8 cellular contexts compared by ENCODE assay signal in the genomic region with DNA sequence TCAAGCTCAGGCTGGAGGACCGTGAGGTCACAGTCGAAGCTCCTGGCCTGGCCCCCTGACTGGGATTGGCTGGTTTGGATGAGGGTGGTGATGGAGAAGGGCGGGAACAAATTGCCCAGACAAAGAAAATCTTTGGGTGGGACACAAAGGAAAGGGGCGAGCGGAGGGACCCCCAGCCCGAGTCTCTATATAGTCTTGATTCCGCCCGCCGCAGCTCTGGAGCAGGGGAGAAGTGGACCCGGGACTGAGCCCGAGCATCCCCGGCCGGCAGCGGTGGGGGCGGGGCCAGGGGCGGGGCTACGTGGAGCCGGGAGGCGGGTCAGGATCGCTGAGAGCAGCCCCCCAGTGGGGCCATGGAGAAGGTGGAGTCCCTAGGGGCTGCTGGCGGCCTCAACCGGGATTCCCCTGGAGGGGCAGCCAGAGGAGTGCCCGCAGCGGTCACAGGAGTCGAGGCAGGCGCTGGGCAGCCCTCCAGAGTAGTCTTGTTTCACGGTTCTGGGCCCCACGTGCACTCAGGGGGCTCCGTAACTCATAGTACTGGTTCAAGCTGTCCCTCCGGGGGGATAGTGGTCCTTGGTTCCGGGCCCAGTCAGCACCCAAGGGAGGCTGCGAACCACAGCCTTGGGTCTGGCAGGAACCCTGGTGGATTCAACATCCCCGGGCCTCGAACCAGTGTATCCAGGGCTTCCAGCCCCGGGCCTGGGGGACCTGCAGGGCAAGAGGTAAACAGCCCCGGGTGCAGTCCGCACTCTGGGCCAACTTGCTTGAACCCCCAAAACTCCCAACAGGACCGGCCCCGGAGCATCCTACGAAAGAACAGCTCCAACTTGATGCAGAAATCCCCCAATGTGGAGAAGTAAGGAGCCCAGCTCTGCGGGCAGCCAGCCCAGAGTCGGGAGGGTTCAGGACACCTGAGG. TPM values are rescaled to one million over a fixed set of nuclear protein-coding genes. Genes with fewer than 3 reads are reported as not detected.
DNase-seq lines count a peak whose midpoint lies in the region; ATAC-seq and TF ChIP-seq lines count a peak whose summit lies in the region.

No MANE protein-coding gene starts in this region.

- CTCF ChIA-PET in naive thymus-derived CD4-positive, alpha-beta T cell (lab: Charles Lee): interaction anchor here (0.6 to 2.8 kb wide), 13 partner anchors 10 to 245 kb away, joined by 3 to 11 read pairs (median 4); partner anchors contain the start of gene TMEM95

- H3K9ac ChIP-seq in OCI-LY3 (ENCODE audit: low read length): peak overlapping the region; percentile 94

- H3K9me3 ChIP-seq in OCI-LY3 (ENCODE audit: insufficient read depth, low read length): no peaks in the 10 kb centered on the region
- no peaks in the 10 kb centered on the region for H3K9me3 ChIP-seq in naive thymus-derived CD4-positive, alpha-beta T cell (ENCODE audit: control insufficient read depth in 2 of 3, low read length in 3 of 3)

- ATAC-seq in GM19372 (IDR thresholded peaks at IDR 0.05; ENCODE audit: low read depth, unreplicated experiment) (peak; percentile 36), HG03469 (IDR thresholded peaks at IDR 0.05; ENCODE audit: unreplicated experiment) (peak; percentile 22)
- ATAC-seq in naive thymus-derived CD4-positive, alpha-beta T cell: peak; percentile 76

- H3K79me2 ChIP-seq in OCI-LY3 (ENCODE audit: low read length): peaks cover 16% of the 10 kb centered on the region

- H3K4me1 ChIP-seq in OCI-LY3 (ENCODE audit: low read length): peaks cover 30% of the 10 kb centered on the region
- H3K4me1 ChIP-seq in naive thymus-derived CD4-positive, alpha-beta T cell (ENCODE audit: control insufficient read depth in 2 of 2, insufficient read depth in 2 of 2, low read length in 2 of 2): peaks cover 17 to 44% of the 10 kb centered on the region in 2 donors

- peak overlapping the region; percentile 89 to 100 (median 96) for H3K4me3 Mint-ChIP-seq in naive thymus-derived CD4-positive, alpha-beta T cell

- H3K4me3 ChIP-seq in OCI-LY3 (ENCODE audit: low read length): peak overlapping the region; percentile 88
- peak overlapping the region; percentile 95 for H3K4me3 ChIP-seq in naive thymus-derived CD4-positive, alpha-beta T cell (ENCODE audit: low read length)

- peak overlapping the region; percentile 81 for H3K27ac ChIP-seq in C4-2B
- H3K27ac ChIP-seq in OCI-LY3 (ENCODE audit: low read length): peak overlapping the region; percentile 93
- H3K27ac ChIP-seq in naive thymus-derived CD4-positive, alpha-beta T cell (ENCODE audit: low read depth, low read length): peak overlapping the region; percentile 88

- TF ChIP-seq CTCF in C4-2B (conservative IDR thresholded peaks at IDR 0.05) (no peak), OCI-LY3 (IDR thresholded peaks at IDR 0.05; ENCODE audit: low read depth, low read length) (no peak)

- peaks cover 0 to 6% (median 0%) of the 10 kb centered on the region in 11 donors for H3K9me3 Mint-ChIP-seq in naive thymus-derived CD4-positive, alpha-beta T cell

- peak overlapping the region; percentile 89 for H3K4me2 ChIP-seq in OCI-LY3 (ENCODE audit: low read length)

- no peaks in the 10 kb centered on the region for H3K27me3 ChIP-seq in OCI-LY3 (ENCODE audit: low read depth, low read length)
- no peaks in the 10 kb centered on the region for H3K27me3 ChIP-seq in naive thymus-derived CD4-positive, alpha-beta T cell (ENCODE audit: control insufficient read depth in 2 of 2, insufficient read depth in 2 of 2, low read length in 2 of 2)

- H3K27ac Mint-ChIP-seq in naive thymus-derived CD4-positive, alpha-beta T cell: peak overlapping the region; percentile 93 to 99 (median 97)

- intact Hi-C loops in naive thymus-derived CD4-positive, alpha-beta T cell (cut with micrococcal nuclease): no loop called here

- H3K36me3 ChIP-seq in OCI-LY3 (replicated peaks; ENCODE audit: low read depth, low read length): no peaks in the 10 kb centered on the region
- peaks cover 0 to 22% (median 0%) of the 10 kb centered on the region in 3 experiments for H3K36me3 ChIP-seq in naive thymus-derived CD4-positive, alpha-beta T cell (ENCODE audit: control insufficient read depth in 2 of 3, insufficient read depth in 3 of 3, low read length in 3 of 3)

- peaks cover 36 to 70% (median 53%) of the 10 kb centered on the region in 7 donors for H3K4me1 Mint-ChIP-seq in naive thymus-derived CD4-positive, alpha-beta T cell

- POLR2A ChIA-PET in naive thymus-derived CD4-positive, alpha-beta T cell (lab: Charles Lee): interaction anchor here (0.7 to 22.8 kb wide), 23 partner anchors 9 to 356 kb away, joined by 3 to 336 read pairs (median 6); partner anchors contain the start of genes EIF5A, GPS2, MPDU1 and POLR2A

- 0 out of 2 replicates have a peak overlapping the region, but pooled peaks have one; percentile 32 for H2AFZ ChIP-seq in OCI-LY3 (ENCODE audit: low read depth, low read length)

- H3K36me3 Mint-ChIP-seq in naive thymus-derived CD4-positive, alpha-beta T cell: peaks cover 0 to 6% (median 0%) of the 10 kb centered on the region in 5 donors

- DNase-seq in activated T-helper 1 cell treated with Interleukin-2 at 50 U/mL for 16 hours (ENCODE audit: low read depth) (peak; percentile 62), fibroblast of gingiva (ENCODE audit: low read depth) (peak; percentile 68)
- DNase-seq in naive thymus-derived CD4-positive, alpha-beta T cell: peak in 6 of 9 donors; percentile 60 to 87 (median 84)
- peak; percentile 79 for DNase-seq in stimulated activated naive CD4-positive, alpha-beta T cell treated with Interleukin-2 at 50 U/mL for 16 hours (lab: John Stamatoyannopoulos, UW)

- no peaks in the 10 kb centered on the region for H3K27me3 Mint-ChIP-seq in naive thymus-derived CD4-positive, alpha-beta T cell

- H4K20me1 ChIP-seq in OCI-LY3 (ENCODE audit: insufficient read depth, low read length): no peaks in the 10 kb centered on the region

RNA-seq across cellular contexts. Expression of gene NEURL4, which starts 1.2 kb away (rescaled TPM):
- 10 to 100 TPM; 42.6 to 92.6 (median 50.1) TPM for total RNA-seq in naive thymus-derived CD4-positive, alpha-beta T cell
- 1 to 10 TPM; 1.1 to 2.5 TPM for polyA plus RNA-seq in naive thymus-derived CD4-positive, alpha-beta T cell

RNA-seq across cellular contexts. Expression of gene ACAP1, which starts 6.0 kb away (rescaled TPM):
- total RNA-seq in naive thymus-derived CD4-positive, alpha-beta T cell: 100 to 1,000 TPM; 482 to 708 (median 599) TPM
- polyA plus RNA-seq in naive thymus-derived CD4-positive, alpha-beta T cell: 100 to 1,000 TPM; 234 to 337 TPM

RNA-seq across cellular contexts. Expression of gene GPS2, which starts 15.2 kb away (rescaled TPM):
- 100 to 1,000 TPM in 3 of 5 experiments, 10 to 100 TPM in 2; 72.6 to 145 (median 107) TPM for total RNA-seq in naive thymus-derived CD4-positive, alpha-beta T cell
- 100 to 1,000 TPM in 1 of 2 donors, 10 to 100 TPM in 1; 80.1 to 134 TPM for polyA plus RNA-seq in naive thymus-derived CD4-positive, alpha-beta T cell

RNA-seq across cellular contexts. Expression of gene KCTD11, which starts 21.6 kb away (rescaled TPM):
- total RNA-seq in naive thymus-derived CD4-positive, alpha-beta T cell: 10 to 100 TPM in 1 of 5 experiments, 1 to 10 TPM in 4; 2.7 to 13.7 (median 4.0) TPM
- 1 to 10 TPM in 1 of 2 donors, under 1 TPM in 1; 0.83 to 1.1 TPM for polyA plus RNA-seq in naive thymus-derived CD4-positive, alpha-beta T cell

RNA-seq across cellular contexts. Expression of gene EIF5A, which starts 22.9 kb away (rescaled TPM):
- 100 to 1,000 TPM; 237 to 666 (median 453) TPM for total RNA-seq in naive thymus-derived CD4-positive, alpha-beta T cell
- 100 to 1,000 TPM; 158 to 558 TPM for polyA plus RNA-seq in naive thymus-derived CD4-positive, alpha-beta T cell

Comparison
In these comparisons a context has a peak if more than half of its experiments do, and no peak if none do; other contexts are left out.
1. Peak in every context shown above with its lines: DNase-seq, ATAC-seq, H3K4me3 ChIP-seq and H3K27ac ChIP-seq.
2. ATAC-seq: peak in every context shown above with its lines; median percentile 76 in naive thymus-derived CD4-positive, alpha-beta T cell; 36 in GM19372; 22 in HG03469.